In genomic region chr19:41161903-41162302, GRCh38 we compare ENCODE assay signal across 15 cellular contexts. TPM values are rescaled to one million over a fixed set of nuclear protein-coding genes. Genes with fewer than 3 reads are reported as not detected.
DNase-seq lines count a peak whose midpoint lies in the region; ATAC-seq, FAIRE-seq and TF ChIP-seq lines count a peak whose summit lies in the region.
"Had no signal": no experiment of that assay in that cellular context is flagged by ENCODE, and none has a peak within 500 bp of the region (broad histone marks: within the 10 kb centered on the region; RNA-seq: fewer than 3 reads in every experiment).

No MANE protein-coding gene starts in this region.

- no peaks in the 10 kb centered on the region for H3K27me3 ChIP-seq in Loucy (ENCODE audit: insufficient read depth, low read length, poor library complexity, severe bottlenecking)
- H3K27me3 ChIP-seq in K562 (ENCODE audit: control insufficient read depth in 2 of 2, insufficient read depth in 2 of 2, low read length in 2 of 2) = peaks cover 3 to 10% of the 10 kb centered on the region in 2 experiments; a peak in 3 of 5 replicates
- H3K27me3 ChIP-seq: heart left ventricle had no signal

- POLR2A ChIA-PET in K562 (lab: Yijun Ruan, JAX) = interaction anchor here (0.6 to 1.4 kb wide), 2 partner anchors 10 to 15 kb away, joined by 3 read pairs; no protein-coding TSS in a partner anchor

- H3K9me3 ChIP-seq in Loucy (ENCODE audit: insufficient read depth, low read depth, low read length) (no peaks in the 10 kb centered on the region), K562 (replicated peaks; ENCODE audit: control insufficient read depth, insufficient read depth, low read depth, low read length) (no peaks in the 10 kb centered on the region)
- H3K9me3 ChIP-seq: psoas muscle had no signal

- H3K4me1 ChIP-seq in Loucy (ENCODE audit: insufficient read depth, low read length, poor library complexity, severe bottlenecking) (no peaks in the 10 kb centered on the region), K562 (replicated peaks in 1 of 2; ENCODE audit: control insufficient read depth in 2 of 2, insufficient read depth in 2 of 2, low read length in 2 of 2) (peaks cover 4 to 10% of the 10 kb centered on the region in 2 experiments; a peak in 3 of 5 replicates)
- H3K4me1 ChIP-seq: heart left ventricle, psoas muscle had no signal

- TF ChIP-seq RAD21 in K562 (CRISPR knock-in tag; conservative IDR thresholded peaks at IDR 0.05 in 1 of 2, IDR thresholded peaks at IDR 0.05 in 1 of 2) = no peak

- H3K9me1 ChIP-seq in K562 (ENCODE audit: control insufficient read depth, insufficient read depth, low read length) = no peaks in the 10 kb centered on the region

- H3K36me3 Mint-ChIP-seq in activated naive CD8-positive, alpha-beta T cell treated with anti-CD3 and anti-CD28 coated beads, Interleukin-2, amount 50 U/mL, for 24 hours (ENCODE audit: low read depth) = no peaks in the 10 kb centered on the region
- H3K36me3 Mint-ChIP-seq in activated naive CD8-positive, alpha-beta T cell treated with anti-CD3 and anti-CD28 coated beads for 36 hours = no peaks in the 10 kb centered on the region
- H3K36me3 Mint-ChIP-seq: activated naive CD8-positive, alpha-beta T cell had no signal

- no peaks in the 10 kb centered on the region for H3K9me2 ChIP-seq in Loucy (replicated peaks; ENCODE audit: low read depth, low read length)

- FAIRE-seq in K562 (lab: Jason Lieb, UNC) = no peak
- FAIRE-seq: endometrium had no signal

- no peaks in the 10 kb centered on the region for H3K4me1 Mint-ChIP-seq in activated naive CD8-positive, alpha-beta T cell treated with anti-CD3 and anti-CD28 coated beads, Interleukin-2, amount 50 U/mL, for 24 hours
- peaks cover 1% of the 10 kb centered on the region for H3K4me1 Mint-ChIP-seq in activated naive CD8-positive, alpha-beta T cell treated with anti-CD3 and anti-CD28 coated beads for 36 hours

- H3K9me3 Mint-ChIP-seq in activated naive CD8-positive, alpha-beta T cell treated with anti-CD3 and anti-CD28 coated beads, Interleukin-2, amount 50 U/mL, for 24 hours = no peaks in the 10 kb centered on the region
- no peaks in the 10 kb centered on the region for H3K9me3 Mint-ChIP-seq in activated naive CD8-positive, alpha-beta T cell treated with anti-CD3 and anti-CD28 coated beads for 36 hours

- H3K27ac Mint-ChIP-seq in activated naive CD8-positive, alpha-beta T cell treated with anti-CD3 and anti-CD28 coated beads, Interleukin-2, amount 50 U/mL, for 24 hours = no peak overlapping the region
- H3K27ac Mint-ChIP-seq in activated naive CD8-positive, alpha-beta T cell treated with anti-CD3 and anti-CD28 coated beads for 36 hours = no peak overlapping the region
- H3K27ac Mint-ChIP-seq: activated naive CD8-positive, alpha-beta T cell had no signal

- H3K4me3 ChIP-seq in Loucy (ENCODE audit: low read length, poor library complexity, severe bottlenecking) (no peak overlapping the region), K562 (no peak overlapping the region)
- H3K4me3 ChIP-seq: heart left ventricle, psoas muscle had no signal

- no peaks in the 10 kb centered on the region for H4K20me1 ChIP-seq in Loucy (ENCODE audit: insufficient read depth, low read length, poor library complexity, severe bottlenecking)
- H4K20me1 ChIP-seq in K562 (replicated peaks; ENCODE audit: control insufficient read depth, insufficient read depth, low read length) = 0 out of 2 replicates have a peak, but pooled peaks cover 1% of the 10 kb centered on the region

- H3K79me2 ChIP-seq in Loucy (ENCODE audit: insufficient read depth, low read length) = no peaks in the 10 kb centered on the region
- H3K79me2 ChIP-seq in K562 (ENCODE audit: control insufficient read depth, insufficient read depth, low read length) = no peaks in the 10 kb centered on the region

- 64% methylated on average over 5 of the region's 5 CpGs for WGBS in K562 (ENCODE audit: insufficient coverage, low coverage, missing lambda C conversion rate)

- intact Hi-C loops in K562 (cut with micrococcal nuclease) = no loop called here

- H3K4me3 Mint-ChIP-seq in activated naive CD8-positive, alpha-beta T cell treated with anti-CD3 and anti-CD28 coated beads, Interleukin-2, amount 50 U/mL, for 24 hours = no peak overlapping the region
- no peak overlapping the region for H3K4me3 Mint-ChIP-seq in activated naive CD8-positive, alpha-beta T cell treated with anti-CD3 and anti-CD28 coated beads for 36 hours
- H3K4me3 Mint-ChIP-seq: activated naive CD8-positive, alpha-beta T cell had no signal

- no peak overlapping the region for H3K27ac ChIP-seq in K562 (ENCODE audit: extremely low read depth, low read depth, low read length)
- H3K27ac ChIP-seq: heart left ventricle, psoas muscle had no signal

- BruUV-seq in K562 (replicated peaks; lab: Mats Ljungman, UMichigan) = no TSS peak

- H3K4me2 ChIP-seq in Loucy (ENCODE audit: low read depth, low read length, poor library complexity, severe bottlenecking) (no peak overlapping the region), K562 (ENCODE audit: insufficient read depth, low read length) (no peak overlapping the region)

- ATAC-seq in activated naive CD8-positive, alpha-beta T cell treated with anti-CD3 and anti-CD28 coated beads, Interleukin-2, amount 50 U/mL, for 24 hours = no peak
- peak; percentile 76 for ATAC-seq in K562
- ATAC-seq: heart left ventricle, psoas muscle had no signal

- TF ChIP-seq CTCF in Loucy (conservative IDR thresholded peaks at IDR 0.05; ENCODE audit: low read length) = peak; percentile 33; the same call in 1 of the 2 replicates
- TF ChIP-seq CTCF in K562 (IDR thresholded peaks at IDR 0.05 in 2 of 3, conservative IDR thresholded peaks at IDR 0.05 in 1 of 3; ENCODE audit: insufficient read depth in 2 of 3, low read depth in 1 of 3, low read length in 3 of 3) = peak; percentile 48 to 63 (median 63)

- no peak for TF ChIP-seq EP300 in K562 (IDR thresholded peaks at IDR 0.05; ENCODE audit: low read length)

- H3K27me3 Mint-ChIP-seq in activated naive CD8-positive, alpha-beta T cell treated with anti-CD3 and anti-CD28 coated beads, Interleukin-2, amount 50 U/mL, for 24 hours = no peaks in the 10 kb centered on the region
- H3K27me3 Mint-ChIP-seq in activated naive CD8-positive, alpha-beta T cell treated with anti-CD3 and anti-CD28 coated beads for 36 hours = no peaks in the 10 kb centered on the region
- H3K27me3 Mint-ChIP-seq: activated naive CD8-positive, alpha-beta T cell had no signal

- CTCF ChIA-PET in K562 (lab: Yijun Ruan, JAX; ENCODE audit: low intra/inter-chr PET ratio) = interaction anchor here (0.7 kb wide), 1 partner anchor 1568 kb away, joined by 3 read pairs; no protein-coding TSS in a partner anchor

- TF ChIP-seq POLR2A in K562 (conservative IDR thresholded peaks at IDR 0.05) = no peak

- no peaks in the 10 kb centered on the region for H3K36me3 ChIP-seq in Loucy (ENCODE audit: insufficient read depth, low read length)
- no peaks in the 10 kb centered on the region for H3K36me3 ChIP-seq in K562 (ENCODE audit: control insufficient read depth, insufficient read depth, low read length)
- H3K36me3 ChIP-seq: heart left ventricle had no signal

- in situ Hi-C loops in K562 (cut with MboI) = no loop called here

- H3F3A ChIP-seq in Loucy (ENCODE audit: low read depth) = no peaks in the 10 kb centered on the region

- H2AFZ ChIP-seq in Loucy (ENCODE audit: low read length) (no peak overlapping the region), K562 (ENCODE audit: low read depth, low read length) (0 out of 2 replicates have a peak overlapping the region, but pooled peaks have one; percentile 27)

- peak; percentile 7 for DNase-seq in activated naive CD8-positive, alpha-beta T cell treated with anti-CD3 and anti-CD28 coated beads, Interleukin-2, amount 50 U/mL, for 24 hours
- DNase-seq in activated naive CD8-positive, alpha-beta T cell treated with anti-CD3 and anti-CD28 coated beads for 36 hours = no peak
- DNase-seq in K562 (ENCODE audit: extremely low read depth in 1 of 4, low spot score in 3 of 4) (peak in 3 of 4 experiments; percentile 48 to 58 (median 52)), HPDE6-E6E7 (ENCODE audit: extremely low spot score) (no peak), foreskin melanocyte (no peak), COR-L47 (lab: John Stamatoyannopoulos, UW) (no peak)
- DNase-seq in stimulated activated CD8-positive, alpha-beta memory T cell treated with anti-CD3 and anti-CD28 coated beads, Interleukin-4, amount 100 ng/mL, for 48 hours = peak; percentile 33
- DNase-seq: caudate nucleus, heart left ventricle, NCI-H1417, NCI-H526 treated with DMSO at 0.1 percent for 48 hours, psoas muscle had no signal

- H3K9ac ChIP-seq in Loucy (ENCODE audit: low read depth, low read length, poor library complexity, severe bottlenecking) (no peak overlapping the region), K562 (ENCODE audit: insufficient read depth in 1 of 2, low read depth in 2 of 2, low read length in 2 of 2) (no peak overlapping the region)

RNA-seq across cellular contexts. Expression of gene CYP2S1, which starts 31.1 kb away (rescaled TPM):
- under 1 TPM; 0.27 to 0.32 TPM for total RNA-seq in activated naive CD8-positive, alpha-beta T cell treated with anti-CD3 and anti-CD28 coated beads for 36 hours
- total RNA-seq in K562 (2011; cell fraction: chromatin; rRNA removed; ENCODE audit: low replicate concordance) = 0.90 and 1.3 TPM in 2 replicates
- 2.0 TPM in 2 replicates for total RNA-seq in K562 (2011; cell fraction: nucleolus; rRNA removed)
- 1.0 and 1.5 TPM in 2 replicates for total RNA-seq in K562 (2011; cell fraction: nucleoplasm; rRNA removed)
- total RNA-seq in K562 (2014; rRNA removed) (0.41 and 2.7 TPM in 2 replicates), K562 (2014; rRNA removed; fragmentation: Illumina TruSeq; extraction: Trizol) (0.13 and 0.18 TPM in 2 replicates), K562 (2015; rRNA removed; fragmentation: Illumina TruSeq; extraction: Trizol) (0.07 and 0.15 TPM in 2 replicates), K562 (2021) (1.9 and 2.6 TPM in 2 replicates)
- polyA plus RNA-seq in K562 (2011; rRNA removed) (0.46 and 0.60 TPM in 2 replicates), K562 (2014; fragmentation: Illumina TruSeq; extraction: Trizol) (0.71 and 0.79 TPM in 2 replicates), K562 (2014; fragmentation: Nextera tagmentation; extraction: Ambion mirVana) (under 1 TPM; 0.13 to 0.20 TPM), K562 (2014; rRNA removed) (0.48 and 0.77 TPM in 2 replicates)
- 0.37 and 0.95 TPM in 2 replicates for polyA plus RNA-seq in K562 (2011; cell fraction: cytosol; rRNA removed)
- polyA plus RNA-seq in K562 (2011; cell fraction: nucleus; rRNA removed) = 0.97 and 4.3 TPM in 2 replicates
- polyA plus RNA-seq in K562 (2012) = 1.1 and 2.8 TPM in 2 replicates
- polyA minus RNA-seq in K562 (2011; rRNA and poly(A)+ RNA removed) = 0.33 and 0.42 TPM in 2 replicates
- 0.76 and 1.5 TPM in 2 replicates for polyA minus RNA-seq in K562 (2011; cell fraction: cytosol; rRNA and poly(A)+ RNA removed)
- 0.22 and 0.27 TPM in 2 replicates for polyA minus RNA-seq in K562 (2011; cell fraction: nucleus; rRNA and poly(A)+ RNA removed)

RNA-seq across cellular contexts. Expression of gene CYP2F1, which starts 47.7 kb away (rescaled TPM):
- not detected for total RNA-seq in activated naive CD8-positive, alpha-beta T cell treated with anti-CD3 and anti-CD28 coated beads for 36 hours
- total RNA-seq in K562 (2011; cell fraction: chromatin; rRNA removed; ENCODE audit: low replicate concordance) = 2.7 and 3.1 TPM in 2 replicates
- total RNA-seq in K562 (2011; cell fraction: nucleolus; rRNA removed) = 0.17 and 0.39 TPM in 2 replicates
- total RNA-seq in K562 (2011; cell fraction: nucleoplasm; rRNA removed) = 1.5 and 3.0 TPM in 2 replicates
- total RNA-seq in K562 (2014; rRNA removed) = 0.77 TPM in 1 of 2 replicates, not detected in the other
- 0.25 TPM in 1 of 2 replicates, not detected in the other for total RNA-seq in K562 (2014; rRNA removed; fragmentation: Illumina TruSeq; extraction: Trizol)
- 0.11 TPM in 1 of 2 replicates, not detected in the other for total RNA-seq in K562 (2015; rRNA removed; fragmentation: Illumina TruSeq; extraction: Trizol)
- total RNA-seq in K562 (2021) = 0.38 TPM in 1 of 2 replicates, not detected in the other
- polyA plus RNA-seq in K562 (2011; rRNA removed) = 0.03 and 0.16 TPM in 2 replicates
- 0.12 and 0.35 TPM in 2 replicates for polyA plus RNA-seq in K562 (2011; cell fraction: cytosol; rRNA removed)
- polyA plus RNA-seq in K562 (2011; cell fraction: nucleus; rRNA removed) = 0.28 and 0.40 TPM in 2 replicates
- polyA plus RNA-seq in K562 (2012) = 0.44 and 1.4 TPM in 2 replicates
- 0.28 and 0.71 TPM in 2 replicates for polyA plus RNA-seq in K562 (2014; fragmentation: Illumina TruSeq; extraction: Trizol)
- polyA plus RNA-seq in K562 (2014; fragmentation: Nextera tagmentation; extraction: Ambion mirVana) = under 1 TPM; 0.10 to 0.11 TPM
- 0.04 TPM in 1 of 2 replicates, not detected in the other for polyA plus RNA-seq in K562 (2014; rRNA removed)
- polyA minus RNA-seq in K562 (2011; rRNA and poly(A)+ RNA removed) = 0.12 TPM in 1 of 2 replicates, not detected in the other
- not detected in 2 replicates for polyA minus RNA-seq in K562 (2011; cell fraction: cytosol; rRNA and poly(A)+ RNA removed)
- polyA minus RNA-seq in K562 (2011; cell fraction: nucleus; rRNA and poly(A)+ RNA removed) = 0.67 TPM in 1 of 2 replicates, not detected in the other
- total RNA-seq: heart left ventricle, psoas muscle had no signal
- polyA plus RNA-seq: heart left ventricle, psoas muscle had no signal

RNA-seq across cellular contexts. Expression of gene AXL, which starts 57.1 kb away (rescaled TPM):
- total RNA-seq in activated naive CD8-positive, alpha-beta T cell treated with anti-CD3 and anti-CD28 coated beads for 36 hours = under 1 TPM; 0.41 to 0.42 TPM
- 5.6 and 26.9 TPM in 2 replicates for total RNA-seq in K562 (2011; cell fraction: chromatin; rRNA removed; ENCODE audit: low replicate concordance)
- total RNA-seq in K562 (2011; cell fraction: nucleolus; rRNA removed) = 15.1 and 31.7 TPM in 2 replicates
- total RNA-seq in K562 (2011; cell fraction: nucleoplasm; rRNA removed) = 14.5 and 18.9 TPM in 2 replicates
- total RNA-seq in K562 (2014; rRNA removed) (1.6 and 2.6 TPM in 2 replicates), K562 (2014; rRNA removed; fragmentation: Illumina TruSeq; extraction: Trizol) (1.2 and 1.4 TPM in 2 replicates), K562 (2015; rRNA removed; fragmentation: Illumina TruSeq; extraction: Trizol) (0.79 and 0.80 TPM in 2 replicates), K562 (2021) (3.0 and 3.4 TPM in 2 replicates)
- polyA plus RNA-seq in K562 (2011; rRNA removed) (6.0 and 6.6 TPM in 2 replicates), K562 (2014; fragmentation: Illumina TruSeq; extraction: Trizol) (1.6 and 2.0 TPM in 2 replicates), K562 (2014; fragmentation: Nextera tagmentation; extraction: Ambion mirVana) (1 to 10 TPM; 1.9 to 2.0 TPM), K562 (2014; rRNA removed) (1.1 and 1.2 TPM in 2 replicates)
- 5.2 and 17.6 TPM in 2 replicates for polyA plus RNA-seq in K562 (2011; cell fraction: cytosol; rRNA removed)
- polyA plus RNA-seq in K562 (2011; cell fraction: nucleus; rRNA removed) = 3.2 and 12.0 TPM in 2 replicates
- 1.4 and 3.0 TPM in 2 replicates for polyA plus RNA-seq in K562 (2012)
- polyA minus RNA-seq in K562 (2011; rRNA and poly(A)+ RNA removed) = 20.1 and 36.0 TPM in 2 replicates
- polyA minus RNA-seq in K562 (2011; cell fraction: cytosol; rRNA and poly(A)+ RNA removed) = 21.2 and 32.5 TPM in 2 replicates
- 4.9 and 8.2 TPM in 2 replicates for polyA minus RNA-seq in K562 (2011; cell fraction: nucleus; rRNA and poly(A)+ RNA removed)

Comparison
In these comparisons a context has a peak if more than half of its experiments do, and no peak if none do; other contexts are left out.
1. DNase-seq: peak in activated naive CD8-positive, alpha-beta T cell treated with anti-CD3 and anti-CD28 coated beads, Interleukin-2, amount 50 U/mL, for 24 hours (single experiment), K562 (3 of 4) and stimulated activated CD8-positive, alpha-beta memory T cell treated with anti-CD3 and anti-CD28 coated beads, Interleukin-4, amount 100 ng/mL, for 48 hours (single experiment); none in activated naive CD8-positive, alpha-beta T cell treated with anti-CD3 and anti-CD28 coated beads for 36 hours (single experiment), HPDE6-E6E7 (single experiment), foreskin melanocyte (single experiment) and COR-L47 (single experiment).